Comparison of ENCODE assay signal across 17 cellular contexts in genomic region chr10:71710519-71710918, GRCh38. TPM values are rescaled to one million over a fixed set of nuclear protein-coding genes. Genes with fewer than 3 reads are reported as not detected.
DNase-seq lines count a peak whose midpoint lies in the region; ATAC-seq and TF ChIP-seq lines count a peak whose summit lies in the region.
"Had no signal": no experiment of that assay in that cellular context is flagged by ENCODE, and none has a peak within 500 bp of the region (broad histone marks: within the 10 kb centered on the region; RNA-seq: fewer than 3 reads in every experiment).

No MANE protein-coding gene starts in this region.

- CTCF ChIA-PET in CD8-positive, alpha-beta T cell (lab: Charles Lee) = interaction anchor here (0.8 to 20.4 kb wide), 5 partner anchors 15 to 102 kb away, joined by 3 to 242 read pairs (median 40); partner anchors contain the start of gene VSIR

- intact Hi-C loops in CD8-positive, alpha-beta T cell (cut with DNase I, micrococcal nuclease) = loop anchor here (5.0 kb wide), 2 partner anchors 37 to 62 kb away; partner anchors contain the start of gene VSIR (in 1 of the 2)
- intact Hi-C loops in dendritic cell treated with granulocyte-macrophage colony-stimulating factor and Interleukin-4, amounts not matched to agents 40 ng/mL and 50 ng/mL, for 4 days (cut with micrococcal nuclease) = loop anchor here (5.0 kb wide), 1 partner anchor 67 kb away; no protein-coding TSS in a partner anchor

- peaks cover 63% of the 10 kb centered on the region for H3K4me1 Mint-ChIP-seq in activated naive CD4-positive, alpha-beta T cell treated with anti-CD3 and anti-CD28 coated beads, Interleukin-2, amount 50 U/mL, for 24 hours
- peaks cover 66% of the 10 kb centered on the region for H3K4me1 Mint-ChIP-seq in CD8-positive, alpha-beta T cell (ENCODE audit: low read depth)
- peaks cover 85% of the 10 kb centered on the region for H3K4me1 Mint-ChIP-seq in dendritic cell treated with granulocyte-macrophage colony-stimulating factor and Interleukin-4, amounts not matched to agents 40 ng/mL and 50 ng/mL, for 4 days (ENCODE audit: low read depth)
- H3K4me1 Mint-ChIP-seq in stimulated activated naive B cell treated with anti-CD40 and anti-IgM and Interleukin-4, amounts not matched to agents 10 μg/mL and 1 μg/mL and 100 μg/mL, for 72 hours = peaks cover 40 to 59% of the 10 kb centered on the region in 2 donors

- H3K27me3 ChIP-seq in CD8-positive, alpha-beta T cell (ENCODE audit: insufficient read depth, low read length) = no peaks in the 10 kb centered on the region

- no peak overlapping the region for H3K4me3 Mint-ChIP-seq in activated naive CD4-positive, alpha-beta T cell treated with anti-CD3 and anti-CD28 coated beads, Interleukin-2, amount 50 U/mL, for 24 hours
- H3K4me3 Mint-ChIP-seq in CD8-positive, alpha-beta T cell = no peak overlapping the region
- H3K4me3 Mint-ChIP-seq in dendritic cell treated with granulocyte-macrophage colony-stimulating factor and Interleukin-4, amounts not matched to agents 40 ng/mL and 50 ng/mL, for 4 days = no peak overlapping the region
- no peak overlapping the region for H3K4me3 Mint-ChIP-seq in stimulated activated naive B cell treated with anti-CD40 and anti-IgM and Interleukin-4, amounts not matched to agents 10 μg/mL and 1 μg/mL and 100 μg/mL, for 72 hours

- peak overlapping the region; percentile 89 for H3K27ac Mint-ChIP-seq in activated naive CD4-positive, alpha-beta T cell treated with anti-CD3 and anti-CD28 coated beads, Interleukin-2, amount 50 U/mL, for 24 hours
- peak overlapping the region; percentile 78 for H3K27ac Mint-ChIP-seq in CD8-positive, alpha-beta T cell
- peak overlapping the region; percentile 92 for H3K27ac Mint-ChIP-seq in dendritic cell treated with granulocyte-macrophage colony-stimulating factor and Interleukin-4, amounts not matched to agents 40 ng/mL and 50 ng/mL, for 4 days
- H3K27ac Mint-ChIP-seq in stimulated activated naive B cell treated with anti-CD40 and anti-IgM and Interleukin-4, amounts not matched to agents 10 μg/mL and 1 μg/mL and 100 μg/mL, for 72 hours = peak overlapping the region; percentile 49

- DNase-seq in activated naive CD4-positive, alpha-beta T cell treated with Interleukin-2 at 50 U/mL for 16 hours = no peak
- DNase-seq in CD8-positive, alpha-beta T cell = no peak
- no peak for DNase-seq in stimulated activated naive B cell treated with anti-CD40 and anti-IgM and Interleukin-4, amounts not matched to agents 10 μg/mL and 1 μg/mL and 100 μg/mL, for 72 hours
- DNase-seq in NCI-H2107 (lab: John Stamatoyannopoulos, UW) = no peak
- DNase-seq: ACHN; AML-193; CD8-positive, alpha-beta memory T cell; DMS79; HCEC 1CT; NCI-H1105 treated with DMSO at 0.1 percent for 48 hours; NCI-H187; SHP77 had no signal

- H3K4me3 ChIP-seq in CD8-positive, alpha-beta T cell (ENCODE audit: low read depth, low read length) = no peak overlapping the region

- TF ChIP-seq CTCF in CD8-positive, alpha-beta T cell (IDR thresholded peaks at IDR 0.05) = no peak

- H3K4me1 ChIP-seq in CD8-positive, alpha-beta T cell (ENCODE audit: insufficient read depth, low read length) = peaks cover 53% of the 10 kb centered on the region

- POLR2A ChIA-PET in CD8-positive, alpha-beta T cell (lab: Charles Lee) = interaction anchor here (0.5 to 1.1 kb wide), 3 partner anchors 9 to 61 kb away, joined by 3 to 4 read pairs (median 3); no protein-coding TSS in a partner anchor

- ATAC-seq in CD8-positive, alpha-beta T cell = no peak
- no peak for ATAC-seq in stimulated activated naive B cell treated with anti-CD40 and anti-IgM and Interleukin-4, amounts not matched to agents 10 μg/mL and 1 μg/mL and 100 μg/mL, for 72 hours (replicated peaks)
- ATAC-seq in GM18498 (IDR thresholded peaks at IDR 0.05; ENCODE audit: unreplicated experiment) = no peak

- no peaks in the 10 kb centered on the region for H3K27me3 Mint-ChIP-seq in activated naive CD4-positive, alpha-beta T cell treated with anti-CD3 and anti-CD28 coated beads, Interleukin-2, amount 50 U/mL, for 24 hours
- no peaks in the 10 kb centered on the region for H3K27me3 Mint-ChIP-seq in CD8-positive, alpha-beta T cell (ENCODE audit: low read depth)
- H3K27me3 Mint-ChIP-seq in dendritic cell treated with granulocyte-macrophage colony-stimulating factor and Interleukin-4, amounts not matched to agents 40 ng/mL and 50 ng/mL, for 4 days = no peaks in the 10 kb centered on the region
- no peaks in the 10 kb centered on the region for H3K27me3 Mint-ChIP-seq in stimulated activated naive B cell treated with anti-CD40 and anti-IgM and Interleukin-4, amounts not matched to agents 10 μg/mL and 1 μg/mL and 100 μg/mL, for 72 hours
- H3K27me3 Mint-ChIP-seq: CD8-positive, alpha-beta memory T cell had no signal

- no peaks in the 10 kb centered on the region for H3K9me3 ChIP-seq in CD8-positive, alpha-beta T cell (ENCODE audit: low read length)

- H3K36me3 Mint-ChIP-seq in activated naive CD4-positive, alpha-beta T cell treated with anti-CD3 and anti-CD28 coated beads, Interleukin-2, amount 50 U/mL, for 24 hours = no peaks in the 10 kb centered on the region
- H3K36me3 Mint-ChIP-seq in CD8-positive, alpha-beta T cell = no peaks in the 10 kb centered on the region
- peaks cover 6% of the 10 kb centered on the region for H3K36me3 Mint-ChIP-seq in dendritic cell treated with granulocyte-macrophage colony-stimulating factor and Interleukin-4, amounts not matched to agents 40 ng/mL and 50 ng/mL, for 4 days (ENCODE audit: low read depth)
- H3K36me3 Mint-ChIP-seq in stimulated activated naive B cell treated with anti-CD40 and anti-IgM and Interleukin-4, amounts not matched to agents 10 μg/mL and 1 μg/mL and 100 μg/mL, for 72 hours = no peaks in the 10 kb centered on the region
- H3K36me3 Mint-ChIP-seq: CD8-positive, alpha-beta memory T cell had no signal

- H3K9me3 Mint-ChIP-seq in activated naive CD4-positive, alpha-beta T cell treated with anti-CD3 and anti-CD28 coated beads, Interleukin-2, amount 50 U/mL, for 24 hours = no peaks in the 10 kb centered on the region
- no peaks in the 10 kb centered on the region for H3K9me3 Mint-ChIP-seq in CD8-positive, alpha-beta T cell
- no peaks in the 10 kb centered on the region for H3K9me3 Mint-ChIP-seq in dendritic cell treated with granulocyte-macrophage colony-stimulating factor and Interleukin-4, amounts not matched to agents 40 ng/mL and 50 ng/mL, for 4 days
- H3K9me3 Mint-ChIP-seq in stimulated activated naive B cell treated with anti-CD40 and anti-IgM and Interleukin-4, amounts not matched to agents 10 μg/mL and 1 μg/mL and 100 μg/mL, for 72 hours = no peaks in the 10 kb centered on the region
- H3K9me3 Mint-ChIP-seq: CD8-positive, alpha-beta memory T cell had no signal

- H3K36me3 ChIP-seq in CD8-positive, alpha-beta T cell (ENCODE audit: insufficient read depth, low read length) = no peaks in the 10 kb centered on the region

- H3K27ac ChIP-seq in CD8-positive, alpha-beta T cell (ENCODE audit: low read depth, low read length) = no peak overlapping the region
- H3K27ac ChIP-seq: HL-60 had no signal

RNA-seq across cellular contexts. Expression of gene C10orf105, which starts 9.1 kb away (rescaled TPM):
- total RNA-seq in CD8-positive, alpha-beta T cell = under 1 TPM; 0.14 to 0.33 TPM
- total RNA-seq: LHCN-M2 had no signal
